ENCODE assay signal across 1 cellular context in the genomic region with DNA sequence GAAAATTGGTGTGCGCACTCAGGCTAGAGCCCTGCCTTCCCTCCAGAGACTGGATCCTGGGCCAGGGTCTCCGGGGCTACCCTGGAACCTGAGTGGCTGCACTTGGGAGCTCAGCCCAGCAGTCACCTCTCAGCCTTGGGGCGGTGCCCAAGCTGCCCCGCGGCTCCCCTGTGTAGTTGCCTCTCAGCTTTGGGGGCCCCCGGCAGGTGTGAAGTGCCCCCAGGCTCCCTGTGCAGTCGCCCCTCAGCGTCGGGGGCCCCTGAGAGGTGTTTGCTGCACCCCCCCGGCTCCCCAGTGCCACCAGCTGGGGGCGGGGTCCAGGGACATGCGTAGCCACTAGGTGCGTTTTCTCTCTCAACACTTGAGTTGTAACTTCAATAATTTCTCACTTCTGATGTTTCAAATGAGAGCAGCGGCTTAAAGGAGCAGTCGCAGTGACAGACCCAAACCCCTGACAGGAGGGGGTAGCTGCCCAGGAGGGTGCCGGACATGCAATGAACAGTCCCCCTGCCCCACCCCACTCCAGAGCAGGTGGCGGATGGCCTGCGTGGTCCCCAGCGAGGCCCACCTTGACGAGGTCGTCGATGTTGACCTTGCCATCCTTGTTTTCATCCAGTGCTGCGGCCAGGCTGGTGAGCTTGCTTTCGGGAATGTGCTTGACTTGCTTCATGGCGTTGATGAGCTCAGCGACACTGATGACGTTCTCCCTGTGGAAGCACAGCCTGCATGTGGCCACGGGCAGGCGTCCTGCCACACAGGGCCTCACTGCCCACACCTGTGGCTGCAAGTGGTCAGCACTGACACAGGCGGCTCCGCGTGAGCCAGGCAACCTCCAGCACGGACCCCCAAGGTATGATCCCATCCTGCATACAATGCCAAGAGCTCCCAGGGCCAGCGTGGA.
TF ChIP-seq lines count a peak whose summit lies in the region.

No MANE protein-coding gene starts in this region.

TF ChIP-seq in H1, 55 proteins besides CTCF, POLR2A, EP300 and RAD21:
- no peak for TF ChIP-seq POU5F1 (IDR thresholded peaks at IDR 0.05; ENCODE audit: low read depth, low read length)
- no peak for TF ChIP-seq CHD2 (IDR thresholded peaks at IDR 0.05; ENCODE audit: low read length)
- no peak for TF ChIP-seq SRF (IDR thresholded peaks at IDR 0.05; ENCODE audit: low read depth, low read length)
